ENCODE assay signal across 24 cellular contexts in the genomic region with DNA sequence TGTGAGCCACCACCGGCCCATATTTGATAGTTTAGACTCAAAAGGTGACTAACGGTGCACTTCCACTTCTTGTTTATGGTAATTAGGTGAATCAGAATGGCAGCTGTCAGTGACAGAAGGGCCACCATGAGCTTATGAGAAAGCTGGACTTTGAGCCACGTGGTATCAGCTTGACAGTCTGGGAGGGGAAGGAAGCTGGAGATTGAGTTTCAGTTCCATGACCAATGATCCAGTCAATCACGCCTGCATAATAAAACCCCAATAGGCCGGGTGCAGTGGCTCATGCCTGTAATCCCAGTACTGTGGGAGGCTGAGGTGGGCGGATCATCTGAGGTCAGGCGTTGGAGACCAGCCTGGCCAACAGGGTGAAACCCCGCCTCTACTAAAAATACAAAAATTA. TPM values are rescaled to one million over a fixed set of nuclear protein-coding genes. Genes with fewer than 3 reads are reported as not detected.
A peak's percentile ranks its signal among the peaks of the same experiment; 100 is the strongest.
DNase-seq lines count a peak whose midpoint lies in the region; ATAC-seq and TF ChIP-seq lines count a peak whose summit lies in the region.
"Had no signal": no experiment of that assay in that cellular context is flagged by ENCODE, and none has a peak within 500 bp of the region (broad histone marks: within the 10 kb centered on the region; RNA-seq: fewer than 3 reads in every experiment).

No MANE protein-coding gene starts in this region.

- no peaks in the 10 kb centered on the region for H3K9me3 Mint-ChIP-seq in H9
- H3K9me3 Mint-ChIP-seq in CD4-positive, alpha-beta memory T cell, result no peaks in the 10 kb centered on the region
- H3K9me3 Mint-ChIP-seq: activated B cell treated with CpG ODN at 0.5 μM for 24 hours; activated CD8-positive, alpha-beta T cell treated with anti-CD3 and anti-CD28 coated beads for 36 hours; naive thymus-derived CD8-positive, alpha-beta T cell had no signal

- no peaks in the 10 kb centered on the region for H3K9me3 ChIP-seq in WERI-Rb-1 (ENCODE audit: severe bottlenecking)
- H3K9me3 ChIP-seq in mucosa of descending colon, result no peaks in the 10 kb centered on the region
- no peaks in the 10 kb centered on the region for H3K9me3 ChIP-seq in H9 (ENCODE audit: control insufficient read depth, low read depth, low read length)
- no peaks in the 10 kb centered on the region for H3K9me3 ChIP-seq in CD4-positive, alpha-beta memory T cell (ENCODE audit: control insufficient read depth in 1 of 2, low read length in 2 of 2)
- H3K9me3 ChIP-seq: SK-N-SH had no signal

- H3K23me2 ChIP-seq in H9 (ENCODE audit: insufficient read length, low read depth, low read length, poor library complexity, severe bottlenecking), result no peaks in the 10 kb centered on the region

- H4K91ac ChIP-seq in H9 (ENCODE audit: insufficient read length, low read depth, low read length), result no peak overlapping the region

- H3K27ac Mint-ChIP-seq in H9, result no peak overlapping the region
- peak overlapping the region in 1 of 7 donors; percentile 36 for H3K27ac Mint-ChIP-seq in CD4-positive, alpha-beta memory T cell
- H3K27ac Mint-ChIP-seq: activated B cell treated with CpG ODN at 0.5 μM for 24 hours; activated CD8-positive, alpha-beta T cell treated with anti-CD3 and anti-CD28 coated beads for 36 hours; naive thymus-derived CD8-positive, alpha-beta T cell had no signal

- no peak overlapping the region for H2BK12ac ChIP-seq in H9 (ENCODE audit: insufficient read length, low read depth, low read length)

- intact Hi-C loops in mucosa of descending colon (cut with DNase I, micrococcal nuclease), result no loop called here
- intact Hi-C loops in head of caudate nucleus (cut with DNase I), result no loop called here
- intact Hi-C loops in CD4-positive, alpha-beta memory T cell (cut with micrococcal nuclease), result no loop called here

- H3T11ph ChIP-seq in H9 (ENCODE audit: low read length), result no peak overlapping the region

- CTCF ChIA-PET in CD4-positive, alpha-beta memory T cell (lab: Charles Lee; ENCODE audit: partially characterized antibody), result interaction anchor here (0.8 to 2.0 kb wide), 4 partner anchors 9 to 89 kb away, joined by 3 to 9 read pairs (median 4); a partner anchor contains a TSS

- H3K36me3 ChIP-seq in WERI-Rb-1, result peaks cover 2% of the 10 kb centered on the region
- no peaks in the 10 kb centered on the region for H3K36me3 ChIP-seq in mucosa of descending colon (ENCODE audit: low read depth)
- no peaks in the 10 kb centered on the region for H3K36me3 ChIP-seq in CD4-positive, alpha-beta memory T cell (ENCODE audit: insufficient read depth, low read length)
- H3K36me3 ChIP-seq: cardiac muscle cell had no signal

- H3K4me1 Mint-ChIP-seq in H9, result peaks cover 0 to 2% of the 10 kb centered on the region in 2 experiments; a peak in 1 of 4 replicates
- H3K4me1 Mint-ChIP-seq in CD4-positive, alpha-beta memory T cell, result peaks cover 0 to 5% (median 2%) of the 10 kb centered on the region in 4 donors
- H3K4me1 Mint-ChIP-seq: activated B cell treated with CpG ODN at 0.5 μM for 24 hours had no signal

- H4K8ac ChIP-seq in H9 (replicated peaks; ENCODE audit: insufficient read length, low read depth, low read length), result no peak overlapping the region

- no peak overlapping the region for H3K56ac ChIP-seq in H9 (ENCODE audit: insufficient read length, low read depth, low read length)

- H3K27me3 ChIP-seq in WERI-Rb-1 (ENCODE audit: insufficient read depth, low read depth, severe bottlenecking), result no peaks in the 10 kb centered on the region
- H3K27me3 ChIP-seq in H9 (ENCODE audit: insufficient read depth, low read length), result no peaks in the 10 kb centered on the region
- H3K27me3 ChIP-seq in CD4-positive, alpha-beta memory T cell (ENCODE audit: insufficient read depth, low read length), result no peaks in the 10 kb centered on the region
- H3K27me3 ChIP-seq: cardiac muscle cell had no signal

- H2BK120ac ChIP-seq in H9 (ENCODE audit: low read depth, low read length, poor library complexity, severe bottlenecking), result no peak overlapping the region

- no CpG with 5 or more reads among the region's 8 CpGs for WGBS in H9 (ENCODE audit: extremely low coverage, insufficient read length, low lambda C conversion rate)

- no peak overlapping the region for H2AFZ ChIP-seq in H9 (ENCODE audit: low read length)

- H3K4me1 ChIP-seq in mucosa of descending colon (ENCODE audit: low read depth) (peaks cover 3% of the 10 kb centered on the region), H9 (ENCODE audit: insufficient read depth, low read length) (no peaks in the 10 kb centered on the region)
- H3K4me1 ChIP-seq in CD4-positive, alpha-beta memory T cell (ENCODE audit: insufficient read depth, low read length), result no peaks in the 10 kb centered on the region

- H3K4me3 ChIP-seq in WERI-Rb-1 (ENCODE audit: low read depth, low read length), result no peak overlapping the region
- H3K4me3 ChIP-seq in mucosa of descending colon, result no peak overlapping the region
- no peak overlapping the region for H3K4me3 ChIP-seq in CD4-positive, alpha-beta memory T cell (ENCODE audit: low read length in 2 of 2)
- H3K4me3 ChIP-seq: cardiac muscle cell had no signal

- H2BK5ac ChIP-seq in H9 (ENCODE audit: insufficient read length, low read length), result no peak overlapping the region

- H3K9ac ChIP-seq in H9 (ENCODE audit: extremely low read depth, insufficient read length, low read length), result no peak overlapping the region
- H3K9ac ChIP-seq: SK-N-SH had no signal

- H3K27me3 Mint-ChIP-seq in H9 (ENCODE audit: low read depth), result no peaks in the 10 kb centered on the region
- H3K27me3 Mint-ChIP-seq in CD4-positive, alpha-beta memory T cell, result no peaks in the 10 kb centered on the region
- H3K27me3 Mint-ChIP-seq: activated B cell treated with CpG ODN at 0.5 μM for 24 hours; activated CD8-positive, alpha-beta T cell treated with anti-CD3 and anti-CD28 coated beads for 36 hours; naive thymus-derived CD8-positive, alpha-beta T cell had no signal

- no peaks in the 10 kb centered on the region for H3K79me2 ChIP-seq in H9 (ENCODE audit: insufficient read depth, low read length)

- H4K5ac ChIP-seq in H9 (ENCODE audit: insufficient read length, low read depth, low read length), result no peak overlapping the region

- H3K4ac ChIP-seq in H9 (ENCODE audit: low read depth, low read length), result no peak overlapping the region

- no peak overlapping the region for H3K4me3 Mint-ChIP-seq in H9
- no peak overlapping the region for H3K4me3 Mint-ChIP-seq in CD4-positive, alpha-beta memory T cell
- H3K4me3 Mint-ChIP-seq: activated B cell treated with CpG ODN at 0.5 μM for 24 hours; activated CD8-positive, alpha-beta T cell treated with anti-CD3 and anti-CD28 coated beads for 36 hours; naive thymus-derived CD8-positive, alpha-beta T cell had no signal

- no peak overlapping the region for H3K4me2 ChIP-seq in H9 (ENCODE audit: insufficient read depth, insufficient read length, low read length)
- H3K4me2 ChIP-seq: SK-N-SH had no signal

- H3K18ac ChIP-seq in H9 (ENCODE audit: insufficient read length, low read depth, low read length), result no peak overlapping the region

- TF ChIP-seq CTCF in WERI-Rb-1 (IDR thresholded peaks at IDR 0.05; ENCODE audit: low read depth, low read length) (no peak), mucosa of descending colon (IDR thresholded peaks at IDR 0.05) (no peak), H9 (conservative IDR thresholded peaks at IDR 0.05) (no peak)

- no peaks in the 10 kb centered on the region for H4K20me1 ChIP-seq in H9 (ENCODE audit: control insufficient read depth, insufficient read depth, insufficient read length)

- DNase-seq in CD1c-positive myeloid dendritic cell (ENCODE audit: extremely low spot score), result peak; percentile 95
- DNase-seq in LHCN-M2 (ENCODE audit: low read depth), result peak; percentile 7
- DNase-seq in WERI-Rb-1, result peak; percentile 76
- DNase-seq in mucosa of descending colon, result peak in 1 of 3 donors; percentile 48
- no peak for DNase-seq in head of caudate nucleus
- no peak for DNase-seq in GOT3 (lab: John Stamatoyannopoulos, UW)
- DNase-seq in H9, result no peak
- no peak for DNase-seq in CD4-positive, alpha-beta memory T cell
- DNase-seq: activated B cell treated with CpG ODN at 0.5 μM for 24 hours; activated CD8-positive, alpha-beta T cell treated with anti-CD3 and anti-CD28 coated beads for 36 hours; activated naive CD4-positive, alpha-beta T cell; amygdala; DMS79; Kasumi-1; mesendoderm; naive thymus-derived CD8-positive, alpha-beta T cell; NCI-H2081; NCI-H446 treated with DMSO at 0.1 percent for 48 hours; SK-N-SH had no signal

- H2BK20ac ChIP-seq in H9 (ENCODE audit: low read depth, low read length, poor library complexity, severe bottlenecking), result no peak overlapping the region

- no peak overlapping the region; the same call in 1 of the 2 replicates for H3K27ac ChIP-seq in WERI-Rb-1
- H3K27ac ChIP-seq in H9 (ENCODE audit: insufficient read length, low read depth, low read length), result no peak overlapping the region
- no peak overlapping the region for H3K27ac ChIP-seq in CD4-positive, alpha-beta memory T cell (ENCODE audit: low read depth, low read length)
- H3K27ac ChIP-seq: C4-2B, cardiac muscle cell had no signal

- H3K23ac ChIP-seq in H9 (ENCODE audit: insufficient read length, low read depth, low read length), result no peak overlapping the region

- H2AK5ac ChIP-seq in H9 (ENCODE audit: insufficient read length, low read length), result no peak overlapping the region

- no peaks in the 10 kb centered on the region for H3K79me1 ChIP-seq in H9 (ENCODE audit: insufficient read depth, low read depth, low read length, poor library complexity, severe bottlenecking)

- POLR2A ChIA-PET in CD4-positive, alpha-beta memory T cell (lab: Charles Lee; ENCODE audit: partially characterized antibody), result no interaction called here

- no peak overlapping the region for H2BK15ac ChIP-seq in H9 (ENCODE audit: low read depth, low read length)

- peaks cover 9 to 27% (median 21%) of the 10 kb centered on the region in 3 experiments; a peak in 6 of 7 replicates for H3K36me3 Mint-ChIP-seq in H9 (ENCODE audit: insufficient read depth in 1 of 3, low read depth in 3 of 3)
- peaks cover 3 to 6% of the 10 kb centered on the region in 2 donors for H3K36me3 Mint-ChIP-seq in CD4-positive, alpha-beta memory T cell

- peak; percentile 84 for ATAC-seq in mucosa of descending colon
- ATAC-seq: activated CD8-positive, alpha-beta T cell treated with anti-CD3 and anti-CD28 coated beads for 36 hours; naive thymus-derived CD8-positive, alpha-beta T cell had no signal

- H3K14ac ChIP-seq in H9 (ENCODE audit: insufficient read depth, low read length), result no peak overlapping the region

RNA-seq across cellular contexts. Expression of a gene that starts 8.2 kb away (rescaled TPM):
- total RNA-seq in LHCN-M2 (2014; rRNA removed) (3.0 and 4.8 TPM in 2 replicates), mucosa of descending colon (1 to 10 TPM in 1 of 3 donors, under 1 TPM in 2; 0.20 to 4.2 (median 0.72) TPM), H9 (2021) (2.1 and 2.2 TPM in 2 replicates)
- 2.1 TPM for polyA plus RNA-seq in LHCN-M2 (2012)
- 1 to 10 TPM; 7.7 to 8.8 TPM for total RNA-seq in CD4-positive, alpha-beta memory T cell
- 1 to 10 TPM; 6.1 to 7.8 TPM for polyA plus RNA-seq in CD4-positive, alpha-beta memory T cell

RNA-seq across cellular contexts. Expression of a gene that starts 9.6 kb away (rescaled TPM):
- total RNA-seq in LHCN-M2 (2014; rRNA removed) (not detected in 2 replicates), mucosa of descending colon (not detected), H9 (2021) (6.7 and 6.9 TPM in 2 replicates)
- polyA plus RNA-seq in LHCN-M2 (2012), result not detected
- total RNA-seq in CD4-positive, alpha-beta memory T cell, result not detected
- not detected for polyA plus RNA-seq in CD4-positive, alpha-beta memory T cell
- total RNA-seq: activated B cell treated with CpG ODN at 0.5 μM for 24 hours; activated CD8-positive, alpha-beta T cell treated with anti-CD3 and anti-CD28 coated beads for 36 hours; naive thymus-derived CD8-positive, alpha-beta T cell; omental fat pad; temporal lobe had no signal
- polyA plus RNA-seq: AG04450; naive thymus-derived CD8-positive, alpha-beta T cell had no signal

RNA-seq across cellular contexts. Expression of a gene that starts 15.5 kb away (rescaled TPM):
- total RNA-seq in LHCN-M2 (2014; rRNA removed) (9.7 and 14.8 TPM in 2 replicates), mucosa of descending colon (10 to 100 TPM in 1 of 3 donors, 1 to 10 TPM in 2; 7.0 to 14.7 (median 9.6) TPM), H9 (2021) (18.8 and 18.9 TPM in 2 replicates)
- 10.6 TPM for polyA plus RNA-seq in LHCN-M2 (2012)
- 10 to 100 TPM; 22.0 to 22.8 TPM for total RNA-seq in CD4-positive, alpha-beta memory T cell
- polyA plus RNA-seq in CD4-positive, alpha-beta memory T cell, result 10 to 100 TPM; 22.1 to 34.9 TPM

RNA-seq across cellular contexts. Expression of a gene that starts 25.7 kb away (rescaled TPM):
- total RNA-seq in LHCN-M2 (2014; rRNA removed), result 2.4 and 2.6 TPM in 2 replicates
- 1.2 TPM for polyA plus RNA-seq in LHCN-M2 (2012)
- total RNA-seq in mucosa of descending colon, result not detected
- 2.4 and 2.5 TPM in 2 replicates for total RNA-seq in H9 (2021)
- under 1 TPM in 1 of 2 experiments, not detected in 1; 0.14 TPM for total RNA-seq in CD4-positive, alpha-beta memory T cell
- polyA plus RNA-seq in CD4-positive, alpha-beta memory T cell, result under 1 TPM; 0.16 to 0.19 TPM

RNA-seq across cellular contexts. Expression of a gene that starts 43.9 kb away (rescaled TPM):
- total RNA-seq in LHCN-M2 (2014; rRNA removed) (99.1 and 120 TPM in 2 replicates), mucosa of descending colon (10 to 100 TPM; 52.6 to 57.9 (median 57.7) TPM), H9 (2021) (121 and 128 TPM in 2 replicates)
- 98.9 TPM for polyA plus RNA-seq in LHCN-M2 (2012)
- total RNA-seq in CD4-positive, alpha-beta memory T cell, result 10 to 100 TPM; 47.2 to 49.6 TPM
- polyA plus RNA-seq in CD4-positive, alpha-beta memory T cell, result 10 to 100 TPM; 39.1 to 50.4 TPM

Comparison
In these comparisons a context has a peak if more than half of its experiments do, and no peak if none do; other contexts are left out.
1. DNase-seq: peak in CD1c-positive myeloid dendritic cell (single experiment), LHCN-M2 (single experiment) and WERI-Rb-1 (single experiment); none in head of caudate nucleus (0 of 42), GOT3 (single experiment), H9 (single experiment) and CD4-positive, alpha-beta memory T cell (0 of 5).